ENCODE assay signal across 8 cellular contexts in the genomic region with DNA sequence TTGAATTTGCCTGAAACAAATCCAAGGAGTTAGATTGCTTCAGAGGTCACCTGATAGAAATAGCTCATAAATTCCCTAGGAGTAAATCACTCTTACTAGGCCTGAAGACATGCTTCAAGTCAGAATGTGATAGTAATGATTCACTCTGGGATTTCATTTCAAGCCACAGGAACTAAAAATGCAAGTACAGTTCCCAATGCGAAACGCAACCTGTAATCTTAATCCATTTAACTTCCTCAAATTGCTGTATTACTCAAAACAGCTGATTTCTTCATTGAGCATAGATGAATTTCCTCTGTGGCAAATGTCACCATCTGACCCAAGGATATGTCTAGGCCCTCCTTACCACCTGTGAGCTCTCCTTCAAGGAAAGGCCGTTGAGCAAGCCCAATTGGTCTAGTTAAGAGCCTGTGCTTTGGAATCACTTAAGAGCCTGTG. TPM values are rescaled to one million over a fixed set of nuclear protein-coding genes. Genes with fewer than 3 reads are reported as not detected.
A peak's percentile ranks its signal among the peaks of the same experiment; 100 is the strongest.
DNase-seq lines count a peak whose midpoint lies in the region; ATAC-seq, FAIRE-seq and TF ChIP-seq lines count a peak whose summit lies in the region.

No MANE protein-coding gene starts in this region.

- H3F3A ChIP-seq in PC-3 (ENCODE audit: low read length, unreplicated experiment), result no peaks in the 10 kb centered on the region

- ATAC-seq in GM18870 (IDR thresholded peaks at IDR 0.05; ENCODE audit: unreplicated experiment) (peak; percentile 82), HG02798 (IDR thresholded peaks at IDR 0.05; ENCODE audit: poor library complexity, unreplicated experiment) (peak; percentile 73), PC-3 (peak; percentile 55)

- no peaks in the 10 kb centered on the region for H3K9me3 ChIP-seq in PC-3 (ENCODE audit: low read length)
- H3K9me3 ChIP-seq in mesenchymal stem cell (ENCODE audit: control insufficient read depth, low read length), result no peaks in the 10 kb centered on the region
- no peaks in the 10 kb centered on the region for H3K9me3 ChIP-seq in small intestine (ENCODE audit: control insufficient read depth, low read depth)

- no peak overlapping the region for H3K23ac ChIP-seq in mesenchymal stem cell (ENCODE audit: low read length in 2 of 2)

- H3K36me3 ChIP-seq in PC-3 (ENCODE audit: low read depth, low read length), result no peaks in the 10 kb centered on the region
- H3K36me3 ChIP-seq in mesenchymal stem cell (ENCODE audit: control insufficient read depth in 1 of 2, insufficient read depth in 2 of 2, low read depth in 1 of 2, low read length in 2 of 2), result no peaks in the 10 kb centered on the region
- no peaks in the 10 kb centered on the region for H3K36me3 ChIP-seq in small intestine (ENCODE audit: control insufficient read depth in 2 of 2, insufficient read depth in 2 of 2, low read length in 2 of 2)

- H4K91ac ChIP-seq in mesenchymal stem cell (ENCODE audit: low read length), result no peak overlapping the region

- TF ChIP-seq CTCF in PC-3 (conservative IDR thresholded peaks at IDR 0.05; ENCODE audit: low read depth, low read length), result no peak

- peak overlapping the region in 1 of 2 experiments; percentile 61 for H3K4ac ChIP-seq in mesenchymal stem cell (ENCODE audit: low read depth in 1 of 2, low read length in 2 of 2)

- H3K4me2 ChIP-seq in PC-3 (ENCODE audit: low read length) (peak overlapping the region; percentile 63), mesenchymal stem cell (ENCODE audit: low read length, poor library complexity, severe bottlenecking) (no peak overlapping the region)

- H3K79me1 ChIP-seq in mesenchymal stem cell (replicated peaks; ENCODE audit: low read length, poor library complexity, severe bottlenecking), result no peaks in the 10 kb centered on the region

- H3K27me3 ChIP-seq in PC-3 (ENCODE audit: low read length), result no peaks in the 10 kb centered on the region
- no peaks in the 10 kb centered on the region for H3K27me3 ChIP-seq in mesenchymal stem cell (ENCODE audit: control insufficient read depth in 1 of 2, insufficient read depth in 1 of 2, low read length in 2 of 2)
- H3K27me3 ChIP-seq in small intestine (ENCODE audit: control insufficient read depth in 2 of 2, insufficient read depth in 2 of 2, low read length in 2 of 2), result no peaks in the 10 kb centered on the region

- no peak overlapping the region for H2BK15ac ChIP-seq in mesenchymal stem cell (ENCODE audit: low read depth, poor library complexity, severe bottlenecking)

- no TSS peak for BruUV-seq in PC-3 (replicated peaks; lab: Mats Ljungman, UMichigan)

- no peak overlapping the region for H3K4me3 ChIP-seq in PC-3 (ENCODE audit: low read length)
- no peak overlapping the region for H3K4me3 ChIP-seq in mesenchymal stem cell (ENCODE audit: insufficient read depth in 1 of 2, low read depth in 1 of 2, low read length in 2 of 2)
- no peak overlapping the region for H3K4me3 ChIP-seq in small intestine (ENCODE audit: low read depth in 1 of 2, low read length in 2 of 2)

- H2BK12ac ChIP-seq in mesenchymal stem cell (ENCODE audit: low read length in 2 of 2), result no peak overlapping the region

- H3K18ac ChIP-seq in mesenchymal stem cell (ENCODE audit: low read depth in 1 of 2, low read length in 2 of 2), result no peak overlapping the region

- CTCF ChIA-PET in PC-3 (lab: Charles Lee), result no interaction called here

- no peak overlapping the region for H3K9ac ChIP-seq in PC-3 (ENCODE audit: low read length)
- no peak overlapping the region for H3K9ac ChIP-seq in mesenchymal stem cell (ENCODE audit: low read length)

- no peaks in the 10 kb centered on the region for H4K20me1 ChIP-seq in PC-3 (ENCODE audit: low read length)

- no peak overlapping the region for H2BK120ac ChIP-seq in mesenchymal stem cell (ENCODE audit: low read depth, low read length)

- no peak overlapping the region for H3K14ac ChIP-seq in mesenchymal stem cell (ENCODE audit: low read length in 2 of 2)

- H2BK5ac ChIP-seq in mesenchymal stem cell (ENCODE audit: low read depth, low read length, poor library complexity, severe bottlenecking), result no peak overlapping the region

- FAIRE-seq in small intestine (lab: Jason Lieb, UNC), result no peak

- 87% methylated on average over 3 of the region's 3 CpGs for WGBS in mesenchymal stem cell
- WGBS in small intestine, 3 donors, result 67 to 92% (median 72%) methylated on average over 3 of the region's 3 CpGs

- no peak overlapping the region for H4K8ac ChIP-seq in mesenchymal stem cell (ENCODE audit: low read length)

- H2AFZ ChIP-seq in PC-3 (ENCODE audit: low read length), result peak overlapping the region; percentile 67
- no peak overlapping the region for H2AFZ ChIP-seq in mesenchymal stem cell (ENCODE audit: low read depth, low read length)

- DNase-seq in PC-3, result peak; percentile 76
- DNase-seq in mesenchymal stem cell, result peak; percentile 39
- no peak for DNase-seq in NCI-H1694 (lab: John Stamatoyannopoulos, UW)
- no peak for DNase-seq in occipital lobe (lab: John Stamatoyannopoulos, UW)
- DNase-seq in SHP77 (lab: John Stamatoyannopoulos, UW), result no peak
- DNase-seq in small intestine, result no peak

- POLR2A ChIA-PET in PC-3 (lab: Charles Lee; ENCODE audit: unreplicated experiment), result interaction anchor here (0.6 kb wide), 1 partner anchor 20 kb away, joined by 4 read pairs; no protein-coding TSS in a partner anchor

- H3K9me2 ChIP-seq in PC-3 (replicated peaks; ENCODE audit: low read length), result no peaks in the 10 kb centered on the region

- H3K27ac ChIP-seq in PC-3 (ENCODE audit: low read length) (peak overlapping the region; percentile 71), mesenchymal stem cell (ENCODE audit: low read length, poor library complexity, severe bottlenecking) (peak overlapping the region; percentile 54), small intestine (ENCODE audit: low read depth in 1 of 2, low read length in 1 of 2) (no peak overlapping the region)

- no peak overlapping the region for H2AK5ac ChIP-seq in mesenchymal stem cell (ENCODE audit: low read length, severe bottlenecking)

- H3K4me1 ChIP-seq in PC-3 (ENCODE audit: insufficient read depth, low read length) (peaks cover 15% of the 10 kb centered on the region), mesenchymal stem cell (ENCODE audit: control insufficient read depth, insufficient read depth, low read depth, low read length) (peaks cover 3% of the 10 kb centered on the region), small intestine (ENCODE audit: control insufficient read depth in 2 of 2, insufficient read depth in 1 of 2, low read depth in 1 of 2, low read length in 1 of 2) (no peaks in the 10 kb centered on the region)

- no peaks in the 10 kb centered on the region for H3K79me2 ChIP-seq in PC-3 (ENCODE audit: low read length)

- intact Hi-C loops in PC-3 (cut with micrococcal nuclease), result no loop called here

RNA-seq across cellular contexts. Expression of gene IL6ST, which starts 32.1 kb away (rescaled TPM):
- total RNA-seq in PC-3 (2014; rRNA removed) (25.7 and 28.0 TPM in 2 replicates), occipital lobe (32.0 TPM)
- polyA plus RNA-seq in mesenchymal stem cell (2013, experiment 1 of 2), result 1,394 TPM
- 1,387 TPM for polyA plus RNA-seq in mesenchymal stem cell (2013, experiment 2 of 2)
- polyA plus RNA-seq in small intestine, result 10 to 100 TPM in 1 of 3 donors, 1 to 10 TPM in 2; 6.5 to 26.6 (median 6.5) TPM

Comparison
In these comparisons a context has a peak if more than half of its experiments do, and no peak if none do; other contexts are left out.
1. DNase-seq: peak in PC-3 (single experiment) and mesenchymal stem cell (single experiment); none in NCI-H1694 (single experiment), occipital lobe (single experiment), SHP77 (0 of 2) and small intestine (single experiment).
2. H3K27ac ChIP-seq: peak in PC-3 (single experiment) and mesenchymal stem cell (single experiment); none in small intestine (0 of 2).
3. Peak in every context shown above with its lines, with median percentiles within 50 percentile points of each other: ATAC-seq.